1 cellular context compared by ENCODE assay signal in the genomic region with DNA sequence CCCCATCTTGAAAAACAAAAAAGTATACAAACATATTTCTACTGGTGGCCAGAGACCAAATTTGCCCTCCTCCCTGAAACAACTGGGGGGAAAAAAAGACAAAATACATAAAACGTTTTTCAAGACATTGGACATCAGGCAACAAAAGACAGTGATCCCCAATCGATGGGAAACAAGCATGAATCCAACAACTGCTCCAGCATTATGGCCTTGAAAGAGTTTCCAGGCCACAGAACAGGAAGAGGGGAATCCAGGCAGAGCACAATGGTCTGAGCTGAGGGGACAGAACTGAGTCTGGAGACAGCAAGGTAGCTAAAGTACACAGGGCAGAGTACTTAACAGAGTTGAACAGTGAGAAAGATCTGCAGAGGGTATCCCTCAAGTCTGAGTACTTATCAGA.
TF ChIP-seq lines count a peak whose summit lies in the region.

No MANE protein-coding gene starts in this region.

TF ChIP-seq in HepG2, 621 proteins besides CTCF, POLR2A, EP300 and RAD21 (continued from another document and continues in another):
- TF ChIP-seq ATF5 (CRISPR knock-in tag; IDR thresholded peaks at IDR 0.05; ENCODE audit: low read depth) (no peak), SOX5 (CRISPR knock-in tag; IDR thresholded peaks at IDR 0.05; ENCODE audit: borderline replicate concordance) (peak; percentile 14; the same call in 1 of the 2 replicates), ZNF414 (CRISPR knock-in tag; IDR thresholded peaks at IDR 0.05) (no peak), ZNF333 (CRISPR knock-in tag; IDR thresholded peaks at IDR 0.05; ENCODE audit: borderline replicate concordance) (no peak), ZEB1 (IDR thresholded peaks at IDR 0.05; ENCODE audit: insufficient replicate concordance, low read depth) (no peak), RBAK (CRISPR knock-in tag; IDR thresholded peaks at IDR 0.05) (no peak), NAIF1 (CRISPR knock-in tag; IDR thresholded peaks at IDR 0.05; ENCODE audit: borderline replicate concordance) (no peak), PITX1 (CRISPR knock-in tag; IDR thresholded peaks at IDR 0.05) (no peak), ZNF337 (CRISPR knock-in tag; IDR thresholded peaks at IDR 0.05; ENCODE audit: borderline replicate concordance, low read depth) (no peak), ZSCAN31 (CRISPR knock-in tag; IDR thresholded peaks at IDR 0.05; ENCODE audit: low read depth) (no peak), SALL1 (CRISPR knock-in tag; IDR thresholded peaks at IDR 0.05) (peak; percentile 51), IRX3 (CRISPR knock-in tag; IDR thresholded peaks at IDR 0.05; ENCODE audit: borderline replicate concordance, low read depth) (no peak), DPF2 (CRISPR knock-in tag; IDR thresholded peaks at IDR 0.05; ENCODE audit: borderline replicate concordance, low read depth) (no peak), CHD2 (IDR thresholded peaks at IDR 0.05; ENCODE audit: low read depth, low read length) (no peak), ZNF644 (CRISPR knock-in tag; IDR thresholded peaks at IDR 0.05; ENCODE audit: low read depth) (peak; percentile 50; the same call in 1 of the 2 replicates), ZNF792 (CRISPR knock-in tag; IDR thresholded peaks at IDR 0.05) (no peak), HMGXB3 (CRISPR knock-in tag; IDR thresholded peaks at IDR 0.05; ENCODE audit: borderline replicate concordance) (no peak), RELA (CRISPR knock-in tag; IDR thresholded peaks at IDR 0.05) (no peak), ATM (IDR thresholded peaks at IDR 0.05; ENCODE audit: borderline replicate concordance) (no peak), SP4 (CRISPR knock-in tag; IDR thresholded peaks at IDR 0.05) (0 out of 2 replicates have a peak, but pooled peaks have one; percentile 22), FOXA3 (CRISPR knock-in tag; IDR thresholded peaks at IDR 0.05) (0 out of 2 replicates have a peak, but pooled peaks have one; percentile 14), ELF1 (CRISPR knock-in tag; IDR thresholded peaks at IDR 0.05) (peak; percentile 50; the same call in 1 of the 2 replicates), ZNF550 (CRISPR knock-in tag; IDR thresholded peaks at IDR 0.05; ENCODE audit: borderline replicate concordance) (no peak), HOMEZ (CRISPR knock-in tag; IDR thresholded peaks at IDR 0.05; ENCODE audit: low read depth) (0 out of 2 replicates have a peak, but pooled peaks have one; percentile 20), NR1H2 (CRISPR knock-in tag; IDR thresholded peaks at IDR 0.05; ENCODE audit: borderline replicate concordance, low read depth) (no peak), FOXA1 (IDR thresholded peaks at IDR 0.05) (no peak), FOXA1 (CRISPR knock-in tag; IDR thresholded peaks at IDR 0.05) (no peak), AGO2 (optimal IDR thresholded peaks at IDR 0.05; ENCODE audit: low read depth, low read length) (no peak), ARID5B (CRISPR knock-in tag; IDR thresholded peaks at IDR 0.05) (no peak), TMF1 (CRISPR knock-in tag; IDR thresholded peaks at IDR 0.05; ENCODE audit: low read depth) (no peak), HIVEP1 (CRISPR knock-in tag; IDR thresholded peaks at IDR 0.05) (no peak), SAFB2 (CRISPR knock-in tag; IDR thresholded peaks at IDR 0.05; ENCODE audit: borderline replicate concordance, low read depth) (no peak), MYNN (CRISPR knock-in tag; IDR thresholded peaks at IDR 0.05; ENCODE audit: low read depth) (no peak), AHR (CRISPR knock-in tag; IDR thresholded peaks at IDR 0.05) (no peak), SPEN (CRISPR knock-in tag; IDR thresholded peaks at IDR 0.05; ENCODE audit: low read depth) (no peak), ZNF354B (CRISPR knock-in tag; IDR thresholded peaks at IDR 0.05) (no peak), SMARCC2 (IDR thresholded peaks at IDR 0.05) (no peak), CEBPZ (IDR thresholded peaks at IDR 0.05; ENCODE audit: low read length) (no peak), TBX2 (CRISPR knock-in tag; IDR thresholded peaks at IDR 0.05; ENCODE audit: borderline replicate concordance) (no peak), ZNF10 (CRISPR knock-in tag; IDR thresholded peaks at IDR 0.05; ENCODE audit: borderline replicate concordance, low read depth) (no peak), SNRNP70 (IDR thresholded peaks at IDR 0.05; ENCODE audit: low read depth, low read length) (no peak), SAP130 (CRISPR knock-in tag; IDR thresholded peaks at IDR 0.05; ENCODE audit: low read depth) (peak; percentile 25; the same call in 1 of the 2 replicates), ZBTB20 (CRISPR knock-in tag; IDR thresholded peaks at IDR 0.05; ENCODE audit: borderline replicate concordance, low read depth) (0 out of 2 replicates have a peak, but pooled peaks have one; percentile 34), MIER3 (CRISPR knock-in tag; IDR thresholded peaks at IDR 0.05; ENCODE audit: borderline replicate concordance) (no peak), BRCA1 (CRISPR knock-in tag; IDR thresholded peaks at IDR 0.05) (no peak)
- TF ChIP-seq, protein P1, sequence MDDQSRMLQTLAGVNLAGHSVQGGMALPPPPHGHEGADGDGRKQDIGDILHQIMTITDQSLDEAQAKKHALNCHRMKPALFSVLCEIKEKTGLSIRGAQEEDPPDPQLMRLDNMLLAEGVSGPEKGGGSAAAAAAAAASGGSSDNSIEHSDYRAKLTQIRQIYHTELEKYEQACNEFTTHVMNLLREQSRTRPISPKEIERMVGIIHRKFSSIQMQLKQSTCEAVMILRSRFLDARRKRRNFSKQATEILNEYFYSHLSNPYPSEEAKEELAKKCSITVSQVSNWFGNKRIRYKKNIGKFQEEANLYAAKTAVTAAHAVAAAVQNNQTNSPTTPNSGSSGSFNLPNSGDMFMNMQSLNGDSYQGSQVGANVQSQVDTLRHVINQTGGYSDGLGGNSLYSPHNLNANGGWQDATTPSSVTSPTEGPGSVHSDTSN (CRISPR knock-in tag; IDR thresholded peaks at IDR 0.05; ENCODE audit: borderline replicate concordance): no peak
- TF ChIP-seq, protein P2, sequence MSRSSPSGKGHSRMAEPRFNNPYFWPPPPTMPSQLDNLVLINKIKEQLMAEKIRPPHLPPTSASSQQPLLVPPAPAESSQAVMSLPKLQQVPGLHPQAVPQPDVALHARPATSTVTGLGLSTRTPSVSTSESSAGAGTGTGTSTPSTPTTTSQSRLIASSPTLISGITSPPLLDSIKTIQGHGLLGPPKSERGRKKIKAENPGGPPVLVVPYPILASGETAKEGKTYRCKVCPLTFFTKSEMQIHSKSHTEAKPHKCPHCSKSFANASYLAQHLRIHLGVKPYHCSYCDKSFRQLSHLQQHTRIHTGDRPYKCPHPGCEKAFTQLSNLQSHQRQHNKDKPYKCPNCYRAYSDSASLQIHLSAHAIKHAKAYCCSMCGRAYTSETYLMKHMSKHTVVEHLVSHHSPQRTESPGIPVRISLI (CRISPR knock-in tag; IDR thresholded peaks at IDR 0.05; ENCODE audit: borderline replicate concordance): no peak
- TF ChIP-seq, protein P3, sequence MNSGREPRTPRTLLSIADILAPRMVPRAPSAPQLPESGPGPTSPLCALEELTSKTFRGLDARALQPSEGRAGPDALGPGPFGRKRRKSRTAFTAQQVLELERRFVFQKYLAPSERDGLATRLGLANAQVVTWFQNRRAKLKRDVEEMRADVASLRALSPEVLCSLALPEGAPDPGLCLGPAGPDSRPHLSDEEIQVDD (CRISPR knock-in tag; IDR thresholded peaks at IDR 0.05; ENCODE audit: borderline replicate concordance): no peak
